1 cellular context compared by ENCODE assay signal in genomic region chr4:150366487-150366999, GRCh38.
TF ChIP-seq lines count a peak whose summit lies in the region.

No MANE protein-coding gene starts in this region.

TF ChIP-seq in GM23338, 12 proteins besides CTCF, POLR2A, EP300 and RAD21 (continued from another document):
- no peak for TF ChIP-seq ZNF462 (CRISPR knock-in tag; IDR thresholded peaks at IDR 0.05)
